ENCODE assay signal across 1 cellular context in genomic region chr7:6246257-6246917, GRCh38.
TF ChIP-seq lines count a peak whose summit lies in the region.

No MANE protein-coding gene starts in this region.

TF ChIP-seq in A549, 52 proteins besides CTCF, POLR2A, EP300 and RAD21 (continued from another document):
- no peak for TF ChIP-seq RNF2 (IDR thresholded peaks at IDR 0.05; ENCODE audit: borderline replicate concordance, low read depth)
- no peak for TF ChIP-seq KDM1A (IDR thresholded peaks at IDR 0.05; ENCODE audit: low read depth)
- TF ChIP-seq HDAC2 (IDR thresholded peaks at IDR 0.05): no peak
- TF ChIP-seq RFX5 (IDR thresholded peaks at IDR 0.05): no peak
- TF ChIP-seq HES2 (IDR thresholded peaks at IDR 0.05): no peak
TF ChIP-seq in A549: peak in this region for 0.
